ENCODE assay signal across 9 cellular contexts in the genomic region with DNA sequence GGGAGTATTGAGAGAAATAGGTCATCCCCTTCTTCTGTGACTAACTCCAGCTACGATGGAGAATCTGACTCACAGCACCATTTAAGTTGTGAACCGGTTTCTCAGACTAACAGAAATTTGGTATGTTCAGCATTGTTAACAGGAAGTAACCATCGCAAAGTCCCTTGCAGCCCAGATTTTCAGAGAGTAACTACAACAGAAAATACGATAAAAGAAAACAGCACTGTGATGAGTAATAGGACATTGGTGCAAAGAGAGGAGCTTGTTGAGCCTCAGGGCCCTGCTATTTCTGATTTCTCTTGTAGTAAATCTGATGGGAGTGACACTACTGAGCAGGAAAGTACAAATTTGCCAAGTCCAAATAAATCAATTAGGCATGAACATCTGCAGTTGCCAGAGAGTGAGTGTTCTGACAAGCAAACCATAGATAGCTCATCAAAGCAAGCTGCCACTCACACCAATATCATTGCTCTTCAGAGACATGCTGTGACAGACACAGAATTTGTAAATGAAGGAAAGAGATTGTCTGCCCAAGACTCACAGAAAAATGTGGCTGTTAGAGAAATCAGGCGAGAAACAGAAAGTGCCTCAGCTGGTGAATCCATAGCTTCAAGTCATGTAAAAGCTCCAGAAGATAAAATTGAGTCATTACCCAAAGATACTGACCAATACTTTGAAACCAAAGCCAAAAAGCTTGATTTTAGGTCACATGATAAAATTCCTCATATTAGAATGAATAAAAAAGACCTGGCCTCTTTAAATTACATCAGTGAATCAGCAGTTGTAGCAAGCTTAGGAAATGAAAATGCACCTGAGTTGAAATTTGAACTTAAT. TPM values are rescaled to one million over a fixed set of nuclear protein-coding genes. Genes with fewer than 3 reads are reported as not detected.
DNase-seq lines count a peak whose midpoint lies in the region; ATAC-seq and TF ChIP-seq lines count a peak whose summit lies in the region.
"Had no signal": no experiment of that assay in that cellular context is flagged by ENCODE, and none has a peak within 500 bp of the region (broad histone marks: within the 10 kb centered on the region; RNA-seq: fewer than 3 reads in every experiment).

No MANE protein-coding gene starts in this region.

- TF ChIP-seq CTCF in gastroesophageal sphincter (IDR thresholded peaks at IDR 0.05): no peak
- no peak for TF ChIP-seq CTCF in thyroid gland (IDR thresholded peaks at IDR 0.05)

- no peak overlapping the region for H3K4me3 ChIP-seq in gastroesophageal sphincter
- no peak overlapping the region for H3K4me3 ChIP-seq in thyroid gland (replicated peaks in 1 of 3)

- no peak for TF ChIP-seq EP300 in gastroesophageal sphincter (IDR thresholded peaks at IDR 0.05)

- 31 to 69% methylated on average over 5 of the region's 5 CpGs for WGBS in gastroesophageal sphincter (ENCODE audit: low coverage in 1 of 2), 2 donors
- WGBS in thyroid gland, 2 donors: 84 to 87% methylated on average over 5 of the region's 5 CpGs

- TF ChIP-seq POLR2A in gastroesophageal sphincter (IDR thresholded peaks at IDR 0.05) (no peak), thyroid gland (IDR thresholded peaks at IDR 0.05) (no peak)

- H3K9me3 ChIP-seq in gastroesophageal sphincter (no peaks in the 10 kb centered on the region), thyroid gland (no peaks in the 10 kb centered on the region)

- ATAC-seq in gastroesophageal sphincter (peak; percentile 55), HG02763 (IDR thresholded peaks at IDR 0.05; ENCODE audit: unreplicated experiment) (no peak), GM19328 (IDR thresholded peaks at IDR 0.05; ENCODE audit: unreplicated experiment) (no peak)

- H3K27me3 ChIP-seq in gastroesophageal sphincter (no peaks in the 10 kb centered on the region), thyroid gland (no peaks in the 10 kb centered on the region)

- peak overlapping the region in 3 of 4 donors; percentile 3 to 43 (median 10) for H3K27ac ChIP-seq in gastroesophageal sphincter
- no peak overlapping the region for H3K27ac ChIP-seq in thyroid gland

- H3K36me3 ChIP-seq in gastroesophageal sphincter (peaks cover 0 to 15% of the 10 kb centered on the region in 2 donors), thyroid gland (no peaks in the 10 kb centered on the region)

- no peaks in the 10 kb centered on the region for H3K4me1 ChIP-seq in gastroesophageal sphincter
- H3K4me1 ChIP-seq in thyroid gland: peaks cover 0 to 7% of the 10 kb centered on the region in 2 donors

- peak; percentile 67 for DNase-seq in HS-27A (ENCODE audit: low read depth)
- DNase-seq in activated T-cell treated with anti-CD3 and anti-CD28 coated beads, Interleukin-2, amount 50 U/mL, for 48 hours: peak; percentile 22 to 28
- peak in 2 of 3 experiments; percentile 2 to 31 for DNase-seq in stimulated activated CD4-positive, alpha-beta T cell treated with anti-CD3 and anti-CD28 coated beads, TNF-alpha, amount 100 ng/mL, for 24 hours (ENCODE audit: low read depth in 3 of 3)
- no peak for DNase-seq in thyroid gland
- no peak for DNase-seq in HK-2 (ENCODE audit: unreplicated experiment)
- DNase-seq: activated B cell treated with CpG ODN at 0.5 μM for 24 hours had no signal

- intact Hi-C loops in thyroid gland (cut with DNase I): no loop called here

RNA-seq across cellular contexts. Expression of a gene that starts 50.6 kb away (rescaled TPM):
- total RNA-seq in gastroesophageal sphincter (10 to 100 TPM; 22.2 to 52.4 (median 28.9) TPM), thyroid gland (100 to 1,000 TPM in 1 of 4 donors, 10 to 100 TPM in 3; 65.3 to 108 (median 79.4) TPM)

Comparison
In these comparisons a context has a peak if more than half of its experiments do, and no peak if none do; other contexts are left out.
1. DNase-seq: peak in HS-27A (single experiment), activated T-cell treated with anti-CD3 and anti-CD28 coated beads, Interleukin-2, amount 50 U/mL, for 48 hours (2 of 2) and stimulated activated CD4-positive, alpha-beta T cell treated with anti-CD3 and anti-CD28 coated beads, TNF-alpha, amount 100 ng/mL, for 24 hours (2 of 3); none in thyroid gland (0 of 2) and HK-2 (single experiment).
2. H3K27ac ChIP-seq: peak in gastroesophageal sphincter (3 of 4); none in thyroid gland (0 of 3).